1 cellular context compared by ENCODE assay signal in genomic region chr5:150144211-150144801, GRCh38.
TF ChIP-seq lines count a peak whose summit lies in the region.

No MANE protein-coding gene starts in this region.

TF ChIP-seq in HepG2, 621 proteins besides CTCF, POLR2A, EP300 and RAD21:
- no peak for TF ChIP-seq ZNF407 (CRISPR knock-in tag; IDR thresholded peaks at IDR 0.05; ENCODE audit: not compliant biosample characterization)
- peak; percentile 35; the same call in 1 of the 2 replicates for TF ChIP-seq RBFOX2 (IDR thresholded peaks at IDR 0.05; ENCODE audit: low read depth, low read length)
- TF ChIP-seq ZNF879 (CRISPR knock-in tag; IDR thresholded peaks at IDR 0.05): no peak
- TF ChIP-seq ZNF609 (CRISPR knock-in tag; IDR thresholded peaks at IDR 0.05; ENCODE audit: borderline replicate concordance): no peak
- 0 out of 2 replicates have a peak, but pooled peaks have one; percentile 27 for TF ChIP-seq PATZ1 (CRISPR knock-in tag; IDR thresholded peaks at IDR 0.05)
- 0 out of 2 replicates have a peak, but pooled peaks have one; percentile 47 for TF ChIP-seq ZBTB38 (CRISPR knock-in tag; IDR thresholded peaks at IDR 0.05)
- no peak for TF ChIP-seq ELF3 (CRISPR knock-in tag; IDR thresholded peaks at IDR 0.05)
- peak; percentile 46 for TF ChIP-seq AGO2 (optimal IDR thresholded peaks at IDR 0.05; ENCODE audit: low read depth, low read length)
- TF ChIP-seq HES4 (CRISPR knock-in tag; IDR thresholded peaks at IDR 0.05; ENCODE audit: borderline replicate concordance): no peak
- TF ChIP-seq MLLT10 (CRISPR knock-in tag; IDR thresholded peaks at IDR 0.05): no peak
- TF ChIP-seq ZNF576 (CRISPR knock-in tag; IDR thresholded peaks at IDR 0.05): no peak
- TF ChIP-seq JARID2 (CRISPR knock-in tag; IDR thresholded peaks at IDR 0.05; ENCODE audit: insufficient replicate concordance): no peak
- no peak for TF ChIP-seq ZNF772 (CRISPR knock-in tag; IDR thresholded peaks at IDR 0.05)
- no peak for TF ChIP-seq SP4 (CRISPR knock-in tag; IDR thresholded peaks at IDR 0.05)
- TF ChIP-seq SNAPC5 (CRISPR knock-in tag; IDR thresholded peaks at IDR 0.05; ENCODE audit: borderline replicate concordance): no peak
- TF ChIP-seq ZBTB33 (CRISPR knock-in tag; IDR thresholded peaks at IDR 0.05): 0 out of 2 replicates have a peak, but pooled peaks have one; percentile 13
- TF ChIP-seq ZNF263 (CRISPR knock-in tag; IDR thresholded peaks at IDR 0.05): 0 out of 2 replicates have a peak, but pooled peaks have one; percentile 30
- no peak for TF ChIP-seq ARID4A (CRISPR knock-in tag; IDR thresholded peaks at IDR 0.05; ENCODE audit: borderline replicate concordance)
TF ChIP-seq in HepG2: peak in this region for 6.
